In the genomic region with DNA sequence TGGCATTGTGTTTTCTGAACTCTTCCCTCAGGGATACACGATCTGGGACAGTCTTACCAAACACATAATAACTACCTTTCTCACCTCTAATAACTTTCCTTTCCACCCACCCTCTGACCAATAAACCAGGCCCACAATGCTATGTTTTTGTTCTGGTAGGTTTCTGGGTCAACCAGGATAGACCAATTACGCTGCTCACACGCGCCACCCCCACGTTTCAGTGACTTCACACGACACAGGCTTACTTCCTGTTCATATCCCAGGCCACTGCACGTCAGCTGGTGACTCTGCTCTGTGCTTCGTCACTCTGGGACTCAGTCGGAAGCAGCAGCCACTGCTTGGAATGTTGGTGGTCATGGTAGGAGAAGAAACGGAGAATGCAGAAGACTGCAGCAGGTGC, we compare ENCODE assay signal across 1 cellular context.
A peak's percentile ranks its signal among the peaks of the same experiment; 100 is the strongest.
TF ChIP-seq lines count a peak whose summit lies in the region.

No MANE protein-coding gene starts in this region.

TF ChIP-seq in K562, 482 proteins besides CTCF, POLR2A, EP300 and RAD21 (continued from another document):
- TF ChIP-seq, protein P1, sequence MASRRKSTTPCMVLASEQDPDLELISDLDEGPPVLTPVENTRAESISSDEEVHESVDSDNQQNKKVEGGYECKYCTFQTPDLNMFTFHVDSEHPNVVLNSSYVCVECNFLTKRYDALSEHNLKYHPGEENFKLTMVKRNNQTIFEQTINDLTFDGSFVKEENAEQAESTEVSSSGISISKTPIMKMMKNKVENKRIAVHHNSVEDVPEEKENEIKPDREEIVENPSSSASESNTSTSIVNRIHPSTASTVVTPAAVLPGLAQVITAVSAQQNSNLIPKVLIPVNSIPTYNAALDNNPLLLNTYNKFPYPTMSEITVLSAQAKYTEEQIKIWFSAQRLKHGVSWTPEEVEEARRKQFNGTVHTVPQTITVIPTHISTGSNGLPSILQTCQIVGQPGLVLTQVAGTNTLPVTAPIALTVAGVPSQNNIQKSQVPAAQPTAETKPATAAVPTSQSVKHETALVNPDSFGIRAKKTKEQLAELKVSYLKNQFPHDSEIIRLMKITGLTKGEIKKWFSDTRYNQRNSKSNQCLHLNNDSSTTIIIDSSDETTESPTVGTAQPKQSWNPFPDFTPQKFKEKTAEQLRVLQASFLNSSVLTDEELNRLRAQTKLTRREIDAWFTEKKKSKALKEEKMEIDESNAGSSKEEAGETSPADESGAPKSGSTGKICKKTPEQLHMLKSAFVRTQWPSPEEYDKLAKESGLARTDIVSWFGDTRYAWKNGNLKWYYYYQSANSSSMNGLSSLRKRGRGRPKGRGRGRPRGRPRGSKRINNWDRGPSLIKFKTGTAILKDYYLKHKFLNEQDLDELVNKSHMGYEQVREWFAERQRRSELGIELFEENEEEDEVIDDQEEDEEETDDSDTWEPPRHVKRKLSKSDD (conservative IDR thresholded peaks at IDR 0.05; ENCODE audit: low read length): no peak
- peak; percentile 49 for TF ChIP-seq EGR1 (conservative IDR thresholded peaks at IDR 0.05)
- TF ChIP-seq, protein P2, sequence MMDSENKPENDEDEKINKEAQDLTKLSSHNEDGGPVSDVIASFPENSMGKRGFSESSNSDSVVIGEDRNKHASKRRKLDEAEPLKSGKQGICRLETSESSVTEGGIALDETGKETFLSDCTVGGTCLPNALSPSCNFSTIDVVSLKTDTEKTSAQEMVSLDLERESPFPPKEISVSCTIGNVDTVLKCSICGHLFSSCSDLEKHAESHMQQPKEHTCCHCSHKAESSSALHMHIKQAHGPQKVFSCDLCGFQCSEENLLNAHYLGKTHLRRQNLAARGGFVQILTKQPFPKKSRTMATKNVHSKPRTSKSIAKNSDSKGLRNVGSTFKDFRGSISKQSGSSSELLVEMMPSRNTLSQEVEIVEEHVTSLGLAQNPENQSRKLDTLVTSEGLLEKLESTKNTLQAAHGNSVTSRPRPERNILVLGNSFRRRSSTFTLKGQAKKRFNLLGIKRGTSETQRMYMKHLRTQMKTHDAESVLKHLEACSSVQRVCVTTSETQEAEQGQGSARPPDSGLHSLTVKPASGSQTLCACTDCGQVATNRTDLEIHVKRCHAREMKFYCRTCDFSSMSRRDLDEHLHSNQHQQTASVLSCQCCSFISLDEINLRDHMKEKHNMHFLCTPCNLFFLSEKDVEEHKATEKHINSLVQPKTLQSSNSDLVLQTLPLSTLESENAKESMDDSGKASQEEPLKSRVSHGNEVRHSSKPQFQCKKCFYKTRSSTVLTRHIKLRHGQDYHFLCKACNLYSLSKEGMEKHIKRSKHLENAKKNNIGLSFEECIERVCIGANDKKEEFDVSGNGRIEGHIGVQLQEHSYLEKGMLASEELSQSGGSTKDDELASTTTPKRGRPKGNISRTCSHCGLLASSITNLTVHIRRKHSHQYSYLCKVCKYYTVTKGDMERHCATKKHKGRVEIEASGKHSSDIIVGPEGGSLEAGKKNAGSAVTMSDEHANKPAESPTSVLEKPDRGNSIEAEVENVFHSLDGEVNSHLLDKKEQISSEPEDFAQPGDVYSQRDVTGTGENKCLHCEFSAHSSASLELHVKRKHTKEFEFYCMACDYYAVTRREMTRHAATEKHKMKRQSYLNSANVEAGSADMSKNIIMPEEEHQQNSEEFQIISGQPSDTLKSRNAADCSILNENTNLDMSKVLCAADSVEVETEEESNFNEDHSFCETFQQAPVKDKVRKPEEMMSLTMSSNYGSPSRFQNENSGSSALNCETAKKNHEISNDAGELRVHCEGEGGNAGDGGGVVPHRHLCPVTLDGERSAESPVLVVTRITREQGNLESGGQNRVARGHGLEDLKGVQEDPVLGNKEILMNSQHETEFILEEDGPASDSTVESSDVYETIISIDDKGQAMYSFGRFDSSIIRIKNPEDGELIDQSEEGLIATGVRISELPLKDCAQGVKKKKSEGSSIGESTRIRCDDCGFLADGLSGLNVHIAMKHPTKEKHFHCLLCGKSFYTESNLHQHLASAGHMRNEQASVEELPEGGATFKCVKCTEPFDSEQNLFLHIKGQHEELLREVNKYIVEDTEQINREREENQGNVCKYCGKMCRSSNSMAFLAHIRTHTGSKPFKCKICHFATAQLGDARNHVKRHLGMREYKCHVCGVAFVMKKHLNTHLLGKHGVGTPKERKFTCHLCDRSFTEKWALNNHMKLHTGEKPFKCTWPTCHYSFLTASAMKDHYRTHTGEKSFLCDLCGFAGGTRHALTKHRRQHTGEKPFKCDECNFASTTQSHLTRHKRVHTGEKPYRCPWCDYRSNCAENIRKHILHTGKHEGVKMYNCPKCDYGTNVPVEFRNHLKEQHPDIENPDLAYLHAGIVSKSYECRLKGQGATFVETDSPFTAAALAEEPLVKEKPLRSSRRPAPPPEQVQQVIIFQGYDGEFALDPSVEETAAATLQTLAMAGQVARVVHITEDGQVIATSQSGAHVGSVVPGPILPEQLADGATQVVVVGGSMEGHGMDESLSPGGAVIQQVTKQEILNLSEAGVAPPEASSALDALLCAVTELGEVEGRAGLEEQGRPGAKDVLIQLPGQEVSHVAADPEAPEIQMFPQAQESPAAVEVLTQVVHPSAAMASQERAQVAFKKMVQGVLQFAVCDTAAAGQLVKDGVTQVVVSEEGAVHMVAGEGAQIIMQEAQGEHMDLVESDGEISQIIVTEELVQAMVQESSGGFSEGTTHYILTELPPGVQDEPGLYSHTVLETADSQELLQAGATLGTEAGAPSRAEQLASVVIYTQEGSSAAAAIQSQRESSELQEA (IDR thresholded peaks at IDR 0.05; ENCODE audit: low read depth): no peak
- TF ChIP-seq, protein P3, sequence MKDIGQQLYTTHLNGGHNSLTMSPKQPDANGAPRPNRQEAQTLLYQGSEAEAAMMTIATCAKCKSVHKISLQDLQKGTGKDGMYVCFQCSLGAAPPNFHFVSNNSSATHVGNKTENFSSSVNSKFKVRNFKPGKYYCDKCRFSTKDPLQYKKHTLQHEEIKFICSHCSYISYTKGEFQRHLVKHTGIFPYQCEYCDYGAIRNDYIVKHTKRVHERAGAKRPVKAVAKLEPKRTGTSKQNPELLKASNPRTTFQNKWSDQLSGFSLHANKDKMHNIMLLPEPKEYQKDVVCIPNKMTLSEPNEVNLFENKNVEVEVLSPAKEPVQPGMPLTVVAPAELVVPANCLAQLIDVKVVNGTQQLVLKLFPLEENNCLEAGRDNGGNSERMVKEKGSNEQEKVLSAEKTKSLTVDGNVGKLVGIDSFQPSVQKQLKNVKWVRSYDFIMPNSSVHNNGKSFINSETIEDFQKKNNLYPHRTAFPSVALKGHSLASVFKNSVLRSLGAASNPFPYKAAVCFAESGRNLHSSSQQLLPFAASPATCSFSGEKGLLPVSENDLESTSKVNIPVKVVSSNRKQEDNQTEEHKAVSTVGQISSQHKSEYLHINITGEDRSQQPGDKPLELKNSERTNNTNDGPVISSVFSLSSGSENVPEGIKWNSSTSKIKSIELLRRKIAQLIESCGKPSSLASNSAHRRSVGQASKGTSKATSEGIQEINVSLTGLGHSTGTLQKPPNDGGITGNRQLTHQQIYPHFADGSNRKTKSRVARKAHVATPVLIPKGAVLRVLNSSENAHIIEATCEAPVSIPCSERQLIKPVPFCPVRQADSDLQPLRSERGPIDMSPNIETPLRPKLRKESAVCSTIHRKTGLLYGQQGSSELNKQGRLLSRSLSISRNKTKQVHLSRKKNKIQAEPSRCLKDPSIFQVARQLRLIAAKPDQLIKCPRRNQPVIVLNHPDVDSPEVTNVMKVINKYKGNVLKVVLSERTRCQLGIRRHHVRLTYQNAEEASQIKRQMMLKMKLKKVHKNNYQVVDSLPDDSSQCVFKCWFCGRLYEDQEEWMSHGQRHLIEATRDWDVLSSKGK (CRISPR knock-in tag; IDR thresholded peaks at IDR 0.05): no peak
- TF ChIP-seq FOXK2 (conservative IDR thresholded peaks at IDR 0.05 in 1 of 2, IDR thresholded peaks at IDR 0.05 in 1 of 2; ENCODE audit: low read depth in 2 of 2): 0 out of 4 replicates have a peak, but pooled peaks of 1 of the 2 experiments have one; percentile 39
- 0 out of 2 replicates have a peak, but pooled peaks have one; percentile 25 for TF ChIP-seq CXXC5 (CRISPR knock-in tag; IDR thresholded peaks at IDR 0.05)
- TF ChIP-seq BRD4 (IDR thresholded peaks at IDR 0.05): no peak
- peak; percentile 63; the same call in 1 of the 2 replicates for TF ChIP-seq MTA3 (IDR thresholded peaks at IDR 0.05; ENCODE audit: borderline replicate concordance)
- TF ChIP-seq CREB1 (IDR thresholded peaks at IDR 0.05): peak; percentile 83
- TF ChIP-seq CREB1 (CRISPR knock-in tag; IDR thresholded peaks at IDR 0.05): peak; percentile 91
- 0 out of 2 replicates have a peak, but pooled peaks have one; percentile 7 for TF ChIP-seq NFE2 (IDR thresholded peaks at IDR 0.05; ENCODE audit: low read depth)
- TF ChIP-seq KAT7 (CRISPR knock-in tag; IDR thresholded peaks at IDR 0.05; ENCODE audit: borderline replicate concordance): no peak
- TF ChIP-seq, protein P4, sequence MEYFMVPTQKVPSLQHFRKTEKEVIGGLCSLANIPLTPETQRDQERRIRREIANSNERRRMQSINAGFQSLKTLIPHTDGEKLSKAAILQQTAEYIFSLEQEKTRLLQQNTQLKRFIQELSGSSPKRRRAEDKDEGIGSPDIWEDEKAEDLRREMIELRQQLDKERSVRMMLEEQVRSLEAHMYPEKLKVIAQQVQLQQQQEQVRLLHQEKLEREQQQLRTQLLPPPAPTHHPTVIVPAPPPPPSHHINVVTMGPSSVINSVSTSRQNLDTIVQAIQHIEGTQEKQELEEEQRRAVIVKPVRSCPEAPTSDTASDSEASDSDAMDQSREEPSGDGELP (CRISPR knock-in tag; IDR thresholded peaks at IDR 0.05; ENCODE audit: borderline replicate concordance): peak; percentile 69; the same call in 1 of the 2 replicates
